34 cellular contexts compared by ENCODE assay signal in genomic region chr2:217349251-217349650, GRCh38.
"Had no signal": no experiment of that assay in that cellular context is flagged by ENCODE, and none has a peak within 500 bp of the region (broad histone marks: within the 10 kb centered on the region; RNA-seq: fewer than 3 reads in every experiment).

No MANE protein-coding gene starts in this region.

- DNase-seq: Karpas-422, Kasumi-1, MG63, MM.1S, MV-4-11, NCI-H1048, NCI-H1092, NCI-H1092 treated with DMSO at 0.1 percent for 48 hours, NCI-H1105, NCI-H1105 treated with DMSO at 0.1 percent for 48 hours, NCI-H1417, NCI-H1417 treated with DMSO at 0.1 percent for 48 hours, NCI-H1436, NCI-H1436 treated with DMSO at 0.1 percent for 48 hours, NCI-H146, NCI-H1694, NCI-H1694 treated with DMSO at 0.1 percent for 48 hours, NCI-H187, NCI-H187 treated with DMSO at 0.1 percent for 48 hours, NCI-H1930, NCI-H2029, NCI-H2029 treated with DMSO at 0.1 percent for 48 hours, NCI-H2081, NCI-H2081 treated with DMSO at 0.1 percent for 48 hours, NCI-H2107, NCI-H2171, NCI-H2171 treated with DMSO at 0.1 percent for 48 hours, NCI-H2227 treated with DMSO at 0.1 percent for 48 hours, NCI-H226, NCI-H345, NCI-H446, NCI-H446 treated with DMSO at 0.1 percent for 48 hours, NCI-H510A, NCI-H510A treated with DMSO at 0.1 percent for 48 hours had no signal

- H3K4me3 ChIP-seq: MG63 had no signal

- H3K36me3 ChIP-seq: MG63 had no signal
